ENCODE assay signal across 1 cellular context in genomic region chr1:234957330-234958065, GRCh38.
A peak's percentile ranks its signal among the peaks of the same experiment; 100 is the strongest.
TF ChIP-seq lines count a peak whose summit lies in the region.

No MANE protein-coding gene starts in this region.

TF ChIP-seq in A549, 52 proteins besides CTCF, POLR2A, EP300 and RAD21 (continued from another document):
- peak; percentile 52 for TF ChIP-seq PBX3 (IDR thresholded peaks at IDR 0.05)
- TF ChIP-seq HES2 (IDR thresholded peaks at IDR 0.05), result no peak
